In the genomic region with DNA sequence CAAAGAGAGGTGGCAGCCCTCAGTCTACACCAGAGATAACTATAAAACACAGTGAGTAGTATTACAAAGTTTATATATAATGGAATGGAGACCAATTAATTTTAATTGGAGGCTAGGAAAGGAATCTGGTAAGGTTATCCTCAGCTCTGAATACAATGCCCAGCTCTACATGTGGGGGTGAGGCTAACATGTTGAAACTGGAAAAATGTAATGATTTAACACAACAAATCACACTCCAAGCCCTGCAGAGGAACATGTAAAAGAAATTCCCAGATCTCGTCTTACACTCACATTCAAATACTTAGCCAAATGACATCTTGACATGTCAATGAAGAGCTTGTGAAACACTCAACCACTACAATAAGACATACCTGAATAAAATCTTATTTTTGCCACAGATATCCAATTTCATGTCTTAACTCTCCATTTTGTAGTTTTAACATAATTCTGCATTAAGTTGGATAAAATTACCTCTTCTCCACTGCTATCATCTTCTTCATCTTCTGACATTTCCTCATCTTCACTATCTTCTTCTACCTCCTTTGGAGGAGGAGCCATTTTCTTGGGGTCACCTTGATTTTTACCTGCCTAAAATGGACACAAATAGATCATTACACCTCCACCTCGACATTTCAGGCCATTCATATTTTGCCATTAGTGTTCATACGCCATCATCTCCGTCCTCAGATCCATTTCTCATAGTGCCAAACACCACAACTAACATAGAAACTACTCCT, we compare ENCODE assay signal across 8 cellular contexts. TPM values are rescaled to one million over a fixed set of nuclear protein-coding genes. Genes with fewer than 3 reads are reported as not detected.
DNase-seq lines count a peak whose midpoint lies in the region; ATAC-seq and TF ChIP-seq lines count a peak whose summit lies in the region.

No MANE protein-coding gene starts in this region.

- no peaks in the 10 kb centered on the region for H3K27me3 ChIP-seq in SJSA1 (replicated peaks)
- H3K27me3 ChIP-seq in rectal smooth muscle tissue (ENCODE audit: control insufficient read depth, insufficient read depth, low read length) = no peaks in the 10 kb centered on the region

- H3K9ac ChIP-seq in rectal smooth muscle tissue (ENCODE audit: low read length) = peak overlapping the region; percentile 96

- TF ChIP-seq CTCF in GM12864 (IDR thresholded peaks at IDR 0.05; ENCODE audit: low read depth, low read length, missing control alignments) (no peak), omental fat pad (IDR thresholded peaks at IDR 0.05) (no peak)

- H3K36me3 ChIP-seq in SJSA1 = peaks cover 68% of the 10 kb centered on the region
- H3K36me3 ChIP-seq in rectal smooth muscle tissue (ENCODE audit: control insufficient read depth, insufficient read depth, low read length) = peaks cover 47% of the 10 kb centered on the region

- peaks cover 16% of the 10 kb centered on the region for H3K4me1 ChIP-seq in SJSA1 (replicated peaks)
- H3K4me1 ChIP-seq in rectal smooth muscle tissue (ENCODE audit: control insufficient read depth, insufficient read depth, low read length) = peaks cover 22% of the 10 kb centered on the region

- peak overlapping the region; percentile 99 for H3K4me3 ChIP-seq in GM12864 (ENCODE audit: low read depth, low read length)
- peak overlapping the region; percentile 90 for H3K4me3 ChIP-seq in SJSA1
- H3K4me3 ChIP-seq in rectal smooth muscle tissue (ENCODE audit: low read length) = peak overlapping the region; percentile 89

- ATAC-seq in omental fat pad (ENCODE audit: low FRiP score) = no peak

- DNase-seq in GM12864 (ENCODE audit: low read depth) = no peak
- DNase-seq in SJSA1 (ENCODE audit: low read depth in 1 of 2, low spot score in 2 of 2) = no peak
- peak; percentile 8 for DNase-seq in fibroblast of peridontal ligament (ENCODE audit: extremely low read depth)
- no peak for DNase-seq in AG08396 (ENCODE audit: low spot score)
- no peak for DNase-seq in ACHN
- no peak for DNase-seq in NK-92 (lab: John Stamatoyannopoulos, UW; ENCODE audit: unreplicated experiment)
- no peak for DNase-seq in omental fat pad (ENCODE audit: low spot score)

- in situ Hi-C loops in ACHN (cut with HindIII; ENCODE audit: low pct_ligation_motif_present, low pct_unique_long_range_greater_than_20kb, low sequenced_read_pairs) = no loop called here

- H3K27ac ChIP-seq in SJSA1 = peak overlapping the region; percentile 96; the same call in 1 of the 2 replicates
- peak overlapping the region; percentile 97 for H3K27ac ChIP-seq in rectal smooth muscle tissue (ENCODE audit: low read depth, low read length)

- no peaks in the 10 kb centered on the region for H3K9me3 ChIP-seq in SJSA1 (replicated peaks)

RNA-seq across cellular contexts. Expression of gene NCL, which starts 1.4 kb away (rescaled TPM):
- 257 and 292 TPM in 2 replicates for total RNA-seq in SJSA1 (2014; rRNA removed; shearing (Covaris generic))
- 100 to 1,000 TPM; 174 to 495 (median 225) TPM for total RNA-seq in omental fat pad
